In the genomic region with DNA sequence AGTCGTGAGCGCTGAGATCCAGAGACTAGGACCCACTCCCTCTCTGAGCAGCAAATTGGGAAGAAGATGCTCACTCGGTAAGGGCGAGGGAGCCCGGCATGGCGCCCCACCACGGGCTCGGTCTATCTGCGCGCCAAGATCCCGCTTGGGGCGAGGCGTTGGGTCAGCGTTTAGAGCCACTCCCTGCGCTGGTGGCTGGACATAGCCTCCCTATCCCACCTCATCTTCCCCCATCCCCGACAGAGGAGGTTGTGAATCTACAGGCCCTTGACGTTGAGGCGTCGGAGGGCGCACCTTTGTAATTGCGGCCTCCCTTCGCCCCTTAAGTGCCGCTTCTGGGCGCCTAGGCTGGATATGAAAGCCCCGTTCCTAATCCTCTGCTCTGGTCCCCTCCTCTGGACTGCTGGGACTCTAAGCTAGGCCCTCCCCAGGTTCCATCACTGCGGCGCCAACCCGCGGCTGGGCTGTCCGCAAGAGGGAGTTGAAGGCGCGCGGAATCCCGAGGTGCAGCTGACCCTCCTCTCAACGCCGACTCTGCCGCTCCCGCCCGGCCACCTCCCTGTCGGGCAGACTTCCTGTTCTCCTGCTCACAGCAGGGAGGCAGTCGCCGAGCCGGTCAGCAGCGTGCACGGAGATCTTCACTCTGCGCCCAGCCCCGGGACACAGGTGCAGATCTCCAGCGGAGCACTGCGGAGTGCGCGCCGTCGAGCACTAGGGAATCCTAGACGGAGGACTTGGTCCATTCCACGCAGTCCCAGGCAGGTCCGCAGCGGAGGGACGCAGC, we compare ENCODE assay signal across 18 cellular contexts. TPM values are rescaled to one million over a fixed set of nuclear protein-coding genes. Genes with fewer than 3 reads are reported as not detected.
DNase-seq lines count a peak whose midpoint lies in the region; TF ChIP-seq lines count a peak whose summit lies in the region.
"Had no signal": no experiment of that assay in that cellular context is flagged by ENCODE, and none has a peak within 500 bp of the region (broad histone marks: within the 10 kb centered on the region; RNA-seq: fewer than 3 reads in every experiment).

No MANE protein-coding gene starts in this region.

- POLR2A ChIA-PET in OCI-LY7 (lab: Charles Lee) = no interaction called here

- H3K9me3 Mint-ChIP-seq in neural progenitor cell = peaks cover 6% of the 10 kb centered on the region

- H3K27me3 ChIP-seq in hepatocyte (peaks cover 99% of the 10 kb centered on the region), neural progenitor cell (peaks cover 100% of the 10 kb centered on the region), prostate gland (replicated peaks; ENCODE audit: insufficient read depth) (peaks cover 22% of the 10 kb centered on the region)

- H3K4me1 ChIP-seq in hepatocyte (ENCODE audit: insufficient read depth) (no peaks in the 10 kb centered on the region), neural progenitor cell (no peaks in the 10 kb centered on the region), prostate gland (replicated peaks) (no peaks in the 10 kb centered on the region), OCI-LY7 (ENCODE audit: insufficient read depth, low read length, poor library complexity, severe bottlenecking) (no peaks in the 10 kb centered on the region)

- H3F3A ChIP-seq in neural progenitor cell (ENCODE audit: low read depth) = no peaks in the 10 kb centered on the region

- DNase-seq in COLO668 (lab: John Stamatoyannopoulos, UW; ENCODE audit: unreplicated experiment) (peak; percentile 11), HuH-7.5 (ENCODE audit: low spot score) (peak; percentile 3), hepatocyte (ENCODE audit: low spot score) (no peak), neural progenitor cell (ENCODE audit: low spot score) (peak; percentile 48), prostate gland (ENCODE audit: low spot score) (no peak), NCI-H226 (no peak), OCI-LY7 (ENCODE audit: low spot score) (no peak), KG1 (lab: John Stamatoyannopoulos, UW) (no peak)
- DNase-seq: activated CD8-positive, alpha-beta T cell treated with anti-CD3 and anti-CD28 coated beads, Interleukin-2, amount 10 ng/mL, durations not matched to agents 7 days and 5 days; activated gamma-delta T cell; body of pancreas; EL; KBM-7; NCI-H187; stimulated activated CD4-positive, alpha-beta T cell treated with anti-CD3 and anti-CD28 coated beads, Interleukin-4, amount 100 ng/mL, for 1 hour had no signal

- H3K36me3 ChIP-seq in hepatocyte (replicated peaks; ENCODE audit: insufficient read depth, low read depth) (no peaks in the 10 kb centered on the region), neural progenitor cell (no peaks in the 10 kb centered on the region), prostate gland (no peaks in the 10 kb centered on the region), OCI-LY7 (ENCODE audit: insufficient read depth, low read length) (no peaks in the 10 kb centered on the region)
- H3K36me3 ChIP-seq: BLaER1 treated with 17β-estradiol and CSF1 and Interleukin-3, amounts not matched to agents 10 nM and 100 nM had no signal

- CTCF ChIA-PET in OCI-LY7 (lab: Charles Lee; ENCODE audit: unreplicated experiment) = no interaction called here

- no peak overlapping the region for H2AFZ ChIP-seq in hepatocyte
- no peak overlapping the region for H2AFZ ChIP-seq in neural progenitor cell (replicated peaks)
- H2AFZ ChIP-seq in OCI-LY7 (ENCODE audit: low read length) = no peak overlapping the region

- no peaks in the 10 kb centered on the region for H3K9me2 ChIP-seq in hepatocyte (replicated peaks; ENCODE audit: insufficient read depth)
- no peaks in the 10 kb centered on the region for H3K9me2 ChIP-seq in OCI-LY7 (ENCODE audit: insufficient read depth, low read length)

- H3K9ac ChIP-seq in neural progenitor cell = no peak overlapping the region
- H3K9ac ChIP-seq: BLaER1 treated with 17β-estradiol and CSF1 and Interleukin-3, amounts not matched to agents 10 nM and 100 nM had no signal

- H4K20me1 ChIP-seq in hepatocyte (ENCODE audit: insufficient read depth, poor library complexity, severe bottlenecking) = no peaks in the 10 kb centered on the region
- peaks cover 78% of the 10 kb centered on the region for H4K20me1 ChIP-seq in neural progenitor cell (ENCODE audit: low read depth)
- no peaks in the 10 kb centered on the region for H4K20me1 ChIP-seq in OCI-LY7 (ENCODE audit: insufficient read depth, low read length)

- peaks cover 90% of the 10 kb centered on the region for H3K27me3 Mint-ChIP-seq in neural progenitor cell (ENCODE audit: insufficient read depth, low read depth)

- no peaks in the 10 kb centered on the region for H3K9me3 ChIP-seq in hepatocyte (ENCODE audit: low read depth)
- H3K9me3 ChIP-seq in neural progenitor cell (ENCODE audit: low read depth) = no peaks in the 10 kb centered on the region
- no peaks in the 10 kb centered on the region for H3K9me3 ChIP-seq in prostate gland
- H3K9me3 ChIP-seq in OCI-LY7 (ENCODE audit: low read length) = no peaks in the 10 kb centered on the region
- H3K9me3 ChIP-seq: body of pancreas had no signal

- H3K36me3 Mint-ChIP-seq in neural progenitor cell = peaks cover 2% of the 10 kb centered on the region

- H3K4me2 ChIP-seq in hepatocyte = peak overlapping the region; percentile 25
- no peak overlapping the region for H3K4me2 ChIP-seq in neural progenitor cell
- H3K4me2 ChIP-seq in OCI-LY7 (ENCODE audit: low read length) = no peak overlapping the region
- H3K4me2 ChIP-seq: BLaER1 treated with 17β-estradiol and CSF1 and Interleukin-3, amounts not matched to agents 10 nM and 100 nM had no signal

- 6% methylated on average over 57 of the region's 58 CpGs for WGBS in hepatocyte (ENCODE audit: low lambda C conversion rate, missing lambda C conversion rate)
- WGBS in prostate gland = 34% methylated on average over 56 of the region's 58 CpGs

- no peaks in the 10 kb centered on the region for H3K4me1 Mint-ChIP-seq in neural progenitor cell

- intact Hi-C loops in prostate gland (cut with DNase I) (no loop called here), OCI-LY7 (cut with micrococcal nuclease; ENCODE audit: unreplicated experiment) (no loop called here)

- TF ChIP-seq POLR2A in prostate gland (IDR thresholded peaks at IDR 0.05) = no peak

- H3K4me3 ChIP-seq in hepatocyte = no peak overlapping the region
- H3K4me3 ChIP-seq in neural progenitor cell = no peak overlapping the region
- H3K4me3 ChIP-seq in prostate gland = no peak overlapping the region
- no peak overlapping the region for H3K4me3 ChIP-seq in OCI-LY7 (ENCODE audit: low read depth, low read length, poor library complexity, severe bottlenecking)
- H3K4me3 ChIP-seq: BLaER1 treated with 17β-estradiol and CSF1 and Interleukin-3, amounts not matched to agents 10 nM and 100 nM; body of pancreas had no signal

- TF ChIP-seq CTCF in hepatocyte (IDR thresholded peaks at IDR 0.05; ENCODE audit: poor library complexity) (no peak), neural progenitor cell (IDR thresholded peaks at IDR 0.05) (no peak), prostate gland (IDR thresholded peaks at IDR 0.05) (no peak), OCI-LY7 (conservative IDR thresholded peaks at IDR 0.05; ENCODE audit: low read length) (no peak)

- H3K79me2 ChIP-seq in hepatocyte (no peaks in the 10 kb centered on the region), neural progenitor cell (ENCODE audit: low read depth) (no peaks in the 10 kb centered on the region), OCI-LY7 (ENCODE audit: insufficient read depth, low read depth, low read length) (no peaks in the 10 kb centered on the region)

- H3K27ac Mint-ChIP-seq in neural progenitor cell = no peak overlapping the region
- H3K27ac Mint-ChIP-seq: activated CD8-positive, alpha-beta T cell treated with anti-CD3 and anti-CD28 coated beads, Interleukin-2, amount 10 ng/mL, durations not matched to agents 7 days and 5 days had no signal

- H3K27ac ChIP-seq in hepatocyte = no peak overlapping the region
- H3K27ac ChIP-seq in neural progenitor cell = no peak overlapping the region
- H3K27ac ChIP-seq in prostate gland = no peak overlapping the region
- no peak overlapping the region for H3K27ac ChIP-seq in OCI-LY7 (ENCODE audit: low read depth, low read length, poor library complexity, severe bottlenecking)
- H3K27ac ChIP-seq: BLaER1 treated with 17β-estradiol and CSF1 and Interleukin-3, amounts not matched to agents 10 nM and 100 nM; body of pancreas had no signal

- no TSS peak for BruUV-seq in OCI-LY7 (replicated peaks; lab: Mats Ljungman, UMichigan)

- H3K4me3 Mint-ChIP-seq in neural progenitor cell = no peak overlapping the region
- H3K4me3 Mint-ChIP-seq: activated CD8-positive, alpha-beta T cell treated with anti-CD3 and anti-CD28 coated beads, Interleukin-2, amount 10 ng/mL, durations not matched to agents 7 days and 5 days had no signal

RNA-seq across cellular contexts. Expression of a gene that starts 16.1 kb away (rescaled TPM):
- total RNA-seq in hepatocyte = 1.5 and 2.1 TPM in 2 replicates
- 0.73 and 2.5 TPM in 2 replicates for polyA plus RNA-seq in hepatocyte
- total RNA-seq in neural progenitor cell (ENCODE audit: low replicate concordance) = not detected in 2 replicates
- under 1 TPM; 0.09 to 0.68 TPM for total RNA-seq in prostate gland
- not detected in 2 replicates for total RNA-seq in OCI-LY7 (2014; rRNA removed; shearing (Covaris generic))
- not detected in 2 replicates for total RNA-seq in OCI-LY7 (2022)
- total RNA-seq: body of pancreas, mononuclear cell had no signal

RNA-seq across cellular contexts. Expression of a gene that starts 27.2 kb away (rescaled TPM):
- total RNA-seq in hepatocyte (0.57 and 1.6 TPM in 2 replicates), neural progenitor cell (ENCODE audit: low replicate concordance) (not detected in 2 replicates), prostate gland (under 1 TPM; 0.09 to 0.97 TPM), OCI-LY7 (2022) (not detected in 2 replicates)
- polyA plus RNA-seq in hepatocyte = 0.31 and 1.3 TPM in 2 replicates
- not detected in 2 replicates for total RNA-seq in OCI-LY7 (2014; rRNA removed; shearing (Covaris generic))
- total RNA-seq: activated CD8-positive, alpha-beta T cell treated with anti-CD3 and anti-CD28 coated beads, Interleukin-2, amount 10 ng/mL, durations not matched to agents 7 days and 5 days; body of pancreas; T-helper 2 cell treated with Interferon-gamma antibody and Interleukin-4, amounts not matched to agents 100 ng/mL and 5 ng/mL, for 36 hours had no signal

RNA-seq across cellular contexts. Expression of a gene that starts 31.4 kb away (rescaled TPM):
- 4.1 and 6.7 TPM in 2 replicates for total RNA-seq in hepatocyte
- polyA plus RNA-seq in hepatocyte = 13.7 and 15.9 TPM in 2 replicates
- total RNA-seq in neural progenitor cell (ENCODE audit: low replicate concordance) = not detected in 2 replicates
- 1 to 10 TPM in 1 of 2 donors, under 1 TPM in 1; 0.73 to 3.4 TPM for total RNA-seq in prostate gland
- total RNA-seq in OCI-LY7 (2014; rRNA removed; shearing (Covaris generic)) = 6.3 and 9.2 TPM in 2 replicates
- 16.3 and 17.0 TPM in 2 replicates for total RNA-seq in OCI-LY7 (2022)

RNA-seq across cellular contexts. Expression of a gene that starts 37.5 kb away (rescaled TPM):
- 4.1 and 4.8 TPM in 2 replicates for total RNA-seq in hepatocyte
- 7.7 and 12.9 TPM in 2 replicates for polyA plus RNA-seq in hepatocyte
- not detected in 2 replicates for total RNA-seq in neural progenitor cell (ENCODE audit: low replicate concordance)
- under 1 TPM; 0.27 to 0.40 TPM for total RNA-seq in prostate gland
- total RNA-seq in OCI-LY7 (2014; rRNA removed; shearing (Covaris generic)) = 0.41 TPM in 1 of 2 replicates, not detected in the other
- not detected in 2 replicates for total RNA-seq in OCI-LY7 (2022)
- total RNA-seq: activated CD8-positive, alpha-beta T cell treated with anti-CD3 and anti-CD28 coated beads, Interleukin-2, amount 10 ng/mL, durations not matched to agents 7 days and 5 days; mononuclear cell; T-helper 2 cell treated with Interferon-gamma antibody and Interleukin-4, amounts not matched to agents 100 ng/mL and 5 ng/mL, for 36 hours had no signal

RNA-seq across cellular contexts. Expression of a gene that starts 48.7 kb away (rescaled TPM):
- 0.27 and 0.36 TPM in 2 replicates for total RNA-seq in hepatocyte
- polyA plus RNA-seq in hepatocyte = 3.3 and 4.4 TPM in 2 replicates
- not detected in 2 replicates for total RNA-seq in neural progenitor cell (ENCODE audit: low replicate concordance)
- total RNA-seq in prostate gland = 1 to 10 TPM in 1 of 2 donors, under 1 TPM in 1; 0.36 to 1.1 TPM
- total RNA-seq in OCI-LY7 (2014; rRNA removed; shearing (Covaris generic)) = not detected in 2 replicates
- total RNA-seq in OCI-LY7 (2022) = not detected in 2 replicates
- total RNA-seq: activated CD8-positive, alpha-beta T cell treated with anti-CD3 and anti-CD28 coated beads, Interleukin-2, amount 10 ng/mL, durations not matched to agents 7 days and 5 days; mononuclear cell had no signal

Comparison
In these comparisons a context has a peak if more than half of its experiments do, and no peak if none do; other contexts are left out.
1. DNase-seq: peak in COLO668 (single experiment), HuH-7.5 (single experiment) and neural progenitor cell (single experiment); none in hepatocyte (single experiment), prostate gland (single experiment), NCI-H226 (single experiment), OCI-LY7 (single experiment) and KG1 (single experiment).